23 cellular contexts compared by ENCODE assay signal in the genomic region with DNA sequence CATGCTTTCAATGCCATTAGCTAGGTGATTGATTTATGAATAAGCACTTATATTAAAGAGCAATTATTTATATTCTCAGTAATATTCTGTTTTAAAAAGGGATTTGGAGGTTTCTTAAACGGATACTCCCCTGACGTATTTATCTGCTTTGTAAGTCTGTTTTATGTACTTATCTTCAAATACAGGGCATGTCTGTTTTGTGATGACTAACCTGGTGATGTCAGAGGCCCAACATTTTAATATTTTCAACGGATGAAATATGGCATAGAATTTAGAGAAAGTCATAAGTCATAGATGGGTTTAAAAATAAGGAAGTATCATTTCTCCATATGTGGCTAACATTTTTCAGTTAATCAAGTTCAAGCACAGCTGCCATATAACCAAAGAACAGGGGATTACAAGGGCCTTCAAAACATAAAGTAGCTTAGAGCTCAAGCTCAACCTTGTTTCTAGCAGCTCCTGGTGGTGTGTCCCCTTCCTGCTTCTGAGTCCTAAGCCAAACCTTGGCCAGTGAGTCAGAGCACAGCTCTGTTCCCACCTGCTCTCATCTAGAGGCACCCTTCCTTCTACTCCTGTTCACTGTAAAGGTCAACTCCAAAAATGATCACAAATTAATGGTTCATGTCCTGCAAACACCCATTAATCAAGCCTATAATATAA.
"Had no signal": no experiment of that assay in that cellular context is flagged by ENCODE, and none has a peak within 500 bp of the region (broad histone marks: within the 10 kb centered on the region; RNA-seq: fewer than 3 reads in every experiment).

No MANE protein-coding gene starts in this region.

- H3K9me3 Mint-ChIP-seq: activated naive CD4-positive, alpha-beta T cell treated with anti-CD3 and anti-CD28 coated beads, Interleukin-2, amount 50 U/mL, for 24 hours; effector memory CD8-positive, alpha-beta T cell; memory B cell; nephron; T-helper 1 cell treated with Interleukin-12 subunit alpha and Interleukin-12 subunit beta and Interleukin-4 antibody, amounts not matched to agents 30 μg/mL and 1 μg/mL, for 36 hours had no signal

- H3K27me3 Mint-ChIP-seq: activated CD4-positive, alpha-beta T cell treated with anti-CD3 and anti-CD28 coated beads, Interleukin-2, amount 10 ng/mL, durations not matched to agents 7 days and 5 days; activated CD8-positive, alpha-beta memory T cell treated with anti-CD3 and anti-CD28 coated beads, Interleukin-2, amount 10 ng/mL, durations not matched to agents 7 days and 5 days; activated CD8-positive, alpha-beta T cell treated with anti-CD3 and anti-CD28 coated beads for 36 hours; activated naive CD4-positive, alpha-beta T cell treated with anti-CD3 and anti-CD28 coated beads, Interleukin-2, amount 50 U/mL, for 24 hours; effector memory CD8-positive, alpha-beta T cell; memory B cell; stimulated activated naive CD8-positive, alpha-beta T cell treated with anti-CD3 and anti-CD28 coated beads, Interleukin-15, Interleukin-2, amounts not matched to agents 100 ng/mL and 50 ng/mL, for 24 hours had no signal

- H3K4me1 Mint-ChIP-seq: activated CD4-positive, alpha-beta T cell treated with anti-CD3 and anti-CD28 coated beads, Interleukin-2, amount 10 ng/mL, durations not matched to agents 7 days and 5 days; activated CD8-positive, alpha-beta memory T cell treated with anti-CD3 and anti-CD28 coated beads, Interleukin-2, amount 10 ng/mL, durations not matched to agents 7 days and 5 days; activated naive CD4-positive, alpha-beta T cell treated with anti-CD3 and anti-CD28 coated beads, Interleukin-2, amount 50 U/mL, for 24 hours; memory B cell had no signal

- H3K4me3 Mint-ChIP-seq: activated CD4-positive, alpha-beta T cell treated with anti-CD3 and anti-CD28 coated beads, Interleukin-2, amount 10 ng/mL, durations not matched to agents 7 days and 5 days; activated CD8-positive, alpha-beta memory T cell treated with anti-CD3 and anti-CD28 coated beads, Interleukin-2, amount 10 ng/mL, durations not matched to agents 7 days and 5 days; activated CD8-positive, alpha-beta T cell treated with anti-CD3 and anti-CD28 coated beads for 36 hours; activated naive CD4-positive, alpha-beta T cell treated with anti-CD3 and anti-CD28 coated beads, Interleukin-2, amount 50 U/mL, for 24 hours; effector memory CD8-positive, alpha-beta T cell; memory B cell; nephron; stimulated activated naive CD8-positive, alpha-beta T cell treated with anti-CD3 and anti-CD28 coated beads, Interleukin-15, Interleukin-2, amounts not matched to agents 100 ng/mL and 50 ng/mL, for 24 hours; T-helper 1 cell treated with Interleukin-12 subunit alpha and Interleukin-12 subunit beta and Interleukin-4 antibody, amounts not matched to agents 30 μg/mL and 1 μg/mL, for 36 hours had no signal

- ATAC-seq: activated CD8-positive, alpha-beta memory T cell treated with anti-CD3 and anti-CD28 coated beads, Interleukin-2, amount 10 ng/mL, durations not matched to agents 7 days and 5 days; activated CD8-positive, alpha-beta T cell treated with anti-CD3 and anti-CD28 coated beads for 36 hours; effector memory CD8-positive, alpha-beta T cell; heart right ventricle; left colon; pancreas; right cardiac atrium; upper lobe of right lung had no signal

- H3K27ac Mint-ChIP-seq: activated CD4-positive, alpha-beta T cell treated with anti-CD3 and anti-CD28 coated beads, Interleukin-2, amount 10 ng/mL, durations not matched to agents 7 days and 5 days; activated CD8-positive, alpha-beta memory T cell treated with anti-CD3 and anti-CD28 coated beads, Interleukin-2, amount 10 ng/mL, durations not matched to agents 7 days and 5 days; activated CD8-positive, alpha-beta T cell treated with anti-CD3 and anti-CD28 coated beads for 36 hours; activated naive CD4-positive, alpha-beta T cell treated with anti-CD3 and anti-CD28 coated beads, Interleukin-2, amount 50 U/mL, for 24 hours; memory B cell; nephron; stimulated activated naive CD8-positive, alpha-beta T cell treated with anti-CD3 and anti-CD28 coated beads, Interleukin-15, Interleukin-2, amounts not matched to agents 100 ng/mL and 50 ng/mL, for 24 hours; T-helper 1 cell treated with Interleukin-12 subunit alpha and Interleukin-12 subunit beta and Interleukin-4 antibody, amounts not matched to agents 30 μg/mL and 1 μg/mL, for 36 hours had no signal

- DNase-seq: activated CD4-positive, alpha-beta T cell treated with anti-CD3 and anti-CD28 coated beads, Interleukin-2, amount 10 ng/mL, durations not matched to agents 7 days and 5 days; activated CD8-positive, alpha-beta memory T cell treated with anti-CD3 and anti-CD28 coated beads, Interleukin-2, amount 10 ng/mL, durations not matched to agents 7 days and 5 days; activated CD8-positive, alpha-beta T cell treated with anti-CD3 and anti-CD28 coated beads for 36 hours; activated gamma-delta T cell treated with Interleukin-2 at 50 U/mL for 16 hours; adrenal gland; colonic mucosa; dorsolateral prefrontal cortex; effector memory CD8-positive, alpha-beta T cell; heart right ventricle; left colon; pancreas; right cardiac atrium; stimulated activated CD4-positive, alpha-beta T cell treated with anti-CD3 and anti-CD28 coated beads, Interleukin-1b, Interleukin-23, amount 100 ng/mL, for 48 hours; substantia nigra; T1000; thyroid gland; upper lobe of right lung had no signal

- H3K4me3 ChIP-seq: adrenal gland, colonic mucosa, dorsolateral prefrontal cortex, esophagus muscularis mucosa, heart right ventricle, pancreas, thyroid gland, upper lobe of right lung had no signal
